Comparison of ENCODE assay signal across 1 cellular context in genomic region chr5:43514816-43515677, GRCh38.
TF ChIP-seq lines count a peak whose summit lies in the region.

Gene C5orf34, minus strand, starts transcription at chr5:43515148. Its CDS starts 5,809 bp downstream, at chr5:43509339.

TF ChIP-seq in GM12878, 131 proteins besides CTCF, POLR2A, EP300 and RAD21 (continued from another document and continues in another):
- TF ChIP-seq, protein P1, sequence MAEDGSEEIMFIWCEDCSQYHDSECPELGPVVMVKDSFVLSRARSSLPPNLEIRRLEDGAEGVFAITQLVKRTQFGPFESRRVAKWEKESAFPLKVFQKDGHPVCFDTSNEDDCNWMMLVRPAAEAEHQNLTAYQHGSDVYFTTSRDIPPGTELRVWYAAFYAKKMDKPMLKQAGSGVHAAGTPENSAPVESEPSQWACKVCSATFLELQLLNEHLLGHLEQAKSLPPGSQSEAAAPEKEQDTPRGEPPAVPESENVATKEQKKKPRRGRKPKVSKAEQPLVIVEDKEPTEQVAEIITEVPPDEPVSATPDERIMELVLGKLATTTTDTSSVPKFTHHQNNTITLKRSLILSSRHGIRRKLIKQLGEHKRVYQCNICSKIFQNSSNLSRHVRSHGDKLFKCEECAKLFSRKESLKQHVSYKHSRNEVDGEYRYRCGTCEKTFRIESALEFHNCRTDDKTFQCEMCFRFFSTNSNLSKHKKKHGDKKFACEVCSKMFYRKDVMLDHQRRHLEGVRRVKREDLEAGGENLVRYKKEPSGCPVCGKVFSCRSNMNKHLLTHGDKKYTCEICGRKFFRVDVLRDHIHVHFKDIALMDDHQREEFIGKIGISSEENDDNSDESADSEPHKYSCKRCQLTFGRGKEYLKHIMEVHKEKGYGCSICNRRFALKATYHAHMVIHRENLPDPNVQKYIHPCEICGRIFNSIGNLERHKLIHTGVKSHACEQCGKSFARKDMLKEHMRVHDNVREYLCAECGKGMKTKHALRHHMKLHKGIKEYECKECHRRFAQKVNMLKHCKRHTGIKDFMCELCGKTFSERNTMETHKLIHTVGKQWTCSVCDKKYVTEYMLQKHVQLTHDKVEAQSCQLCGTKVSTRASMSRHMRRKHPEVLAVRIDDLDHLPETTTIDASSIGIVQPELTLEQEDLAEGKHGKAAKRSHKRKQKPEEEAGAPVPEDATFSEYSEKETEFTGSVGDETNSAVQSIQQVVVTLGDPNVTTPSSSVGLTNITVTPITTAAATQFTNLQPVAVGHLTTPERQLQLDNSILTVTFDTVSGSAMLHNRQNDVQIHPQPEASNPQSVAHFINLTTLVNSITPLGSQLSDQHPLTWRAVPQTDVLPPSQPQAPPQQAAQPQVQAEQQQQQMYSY (CRISPR knock-in tag; IDR thresholded peaks at IDR 0.05), result no peak
- TF ChIP-seq SMARCA5 (IDR thresholded peaks at IDR 0.05), result no peak
- no peak for TF ChIP-seq TCF7 (IDR thresholded peaks at IDR 0.05; ENCODE audit: borderline replicate concordance)
- TF ChIP-seq EED (IDR thresholded peaks at IDR 0.05; ENCODE audit: low read depth), result peak; percentile 83
- TF ChIP-seq STAT1 (conservative IDR thresholded peaks at IDR 0.05), result no peak
- TF ChIP-seq EGR1 (IDR thresholded peaks at IDR 0.05; ENCODE audit: borderline replicate concordance in 1 of 2, low read depth in 2 of 2, low read length in 2 of 2), result no peak
- no peak for TF ChIP-seq CEBPB (IDR thresholded peaks at IDR 0.05; ENCODE audit: borderline replicate concordance in 1 of 2, low read depth in 2 of 2, low read length in 2 of 2)
- TF ChIP-seq RB1 (IDR thresholded peaks at IDR 0.05; ENCODE audit: borderline replicate concordance), result no peak
- TF ChIP-seq ZNF622 (IDR thresholded peaks at IDR 0.05), result no peak
- peak; percentile 42; the same call in 1 of the 2 replicates for TF ChIP-seq HCFC1 (IDR thresholded peaks at IDR 0.05; ENCODE audit: low read length)
- TF ChIP-seq SRF (IDR thresholded peaks at IDR 0.05; ENCODE audit: low read depth in 2 of 2, low read length in 2 of 2), result no peak
- TF ChIP-seq ELK1 (IDR thresholded peaks at IDR 0.05; ENCODE audit: low read depth, low read length), result no peak
- no peak for TF ChIP-seq NRF1 (conservative IDR thresholded peaks at IDR 0.05; ENCODE audit: low read depth, low read length)
- TF ChIP-seq BCL11A (IDR thresholded peaks at IDR 0.05; ENCODE audit: low read depth, low read length), result no peak
- TF ChIP-seq RELA (IDR thresholded peaks at IDR 0.05; ENCODE audit: borderline replicate concordance, partially characterized antibody), result peak; percentile 68
- no peak for TF ChIP-seq ESRRA (IDR thresholded peaks at IDR 0.05; ENCODE audit: low read length)
- TF ChIP-seq FOXM1 (IDR thresholded peaks at IDR 0.05; ENCODE audit: low read depth, low read length), result peak; percentile 54; the same call in 1 of the 2 replicates
- TF ChIP-seq BCLAF1 (IDR thresholded peaks at IDR 0.05), result no peak
- no peak for TF ChIP-seq LARP7 (IDR thresholded peaks at IDR 0.05)
- TF ChIP-seq IKZF2 (IDR thresholded peaks at IDR 0.05), result peak; percentile 75
- peak; percentile 89 for TF ChIP-seq CEBPZ (IDR thresholded peaks at IDR 0.05; ENCODE audit: low read depth, low read length)
- peak; percentile 49; the same call in 1 of the 2 replicates for TF ChIP-seq MTA2 (IDR thresholded peaks at IDR 0.05; ENCODE audit: low read depth)
- no peak for TF ChIP-seq FOS (IDR thresholded peaks at IDR 0.05; ENCODE audit: borderline replicate concordance, extremely low read depth, insufficient read length)
- no peak for TF ChIP-seq YBX1 (IDR thresholded peaks at IDR 0.05)
- TF ChIP-seq TCF12 (IDR thresholded peaks at IDR 0.05; ENCODE audit: low read depth, low read length), result 0 out of 2 replicates have a peak, but pooled peaks have one; percentile 41
- TF ChIP-seq ZSCAN29 (IDR thresholded peaks at IDR 0.05), result no peak
- no peak for TF ChIP-seq IRF4 (IDR thresholded peaks at IDR 0.05; ENCODE audit: low read depth, low read length)
- peak; percentile 28 for TF ChIP-seq SP1 (IDR thresholded peaks at IDR 0.05; ENCODE audit: low read depth, low read length)
- TF ChIP-seq, protein P2, sequence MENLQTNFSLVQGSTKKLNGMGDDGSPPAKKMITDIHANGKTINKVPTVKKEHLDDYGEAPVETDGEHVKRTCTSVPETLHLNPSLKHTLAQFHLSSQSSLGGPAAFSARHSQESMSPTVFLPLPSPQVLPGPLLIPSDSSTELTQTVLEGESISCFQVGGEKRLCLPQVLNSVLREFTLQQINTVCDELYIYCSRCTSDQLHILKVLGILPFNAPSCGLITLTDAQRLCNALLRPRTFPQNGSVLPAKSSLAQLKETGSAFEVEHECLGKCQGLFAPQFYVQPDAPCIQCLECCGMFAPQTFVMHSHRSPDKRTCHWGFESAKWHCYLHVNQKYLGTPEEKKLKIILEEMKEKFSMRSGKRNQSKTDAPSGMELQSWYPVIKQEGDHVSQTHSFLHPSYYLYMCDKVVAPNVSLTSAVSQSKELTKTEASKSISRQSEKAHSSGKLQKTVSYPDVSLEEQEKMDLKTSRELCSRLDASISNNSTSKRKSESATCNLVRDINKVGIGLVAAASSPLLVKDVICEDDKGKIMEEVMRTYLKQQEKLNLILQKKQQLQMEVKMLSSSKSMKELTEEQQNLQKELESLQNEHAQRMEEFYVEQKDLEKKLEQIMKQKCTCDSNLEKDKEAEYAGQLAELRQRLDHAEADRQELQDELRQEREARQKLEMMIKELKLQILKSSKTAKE (IDR thresholded peaks at IDR 0.05; ENCODE audit: low read depth, poor library complexity, severe bottlenecking), result peak; percentile 62
- TF ChIP-seq NFYA (IDR thresholded peaks at IDR 0.05; ENCODE audit: borderline replicate concordance, low read depth, low read length), result no peak
- no peak for TF ChIP-seq JUNB (IDR thresholded peaks at IDR 0.05)
- TF ChIP-seq POLR2AphosphoS2 (IDR thresholded peaks at IDR 0.05; ENCODE audit: low read depth, low read length), result peak; percentile 83
- no peak for TF ChIP-seq BMI1 (IDR thresholded peaks at IDR 0.05; ENCODE audit: borderline replicate concordance)
- peak; percentile 69 for TF ChIP-seq SMAD1 (IDR thresholded peaks at IDR 0.05; ENCODE audit: low read depth, partially characterized antibody)
- peak; percentile 63; the same call in 1 of the 3 replicates for TF ChIP-seq POU2F2 (IDR thresholded peaks at IDR 0.05; ENCODE audit: borderline replicate concordance, low read depth, low read length)
- no peak for TF ChIP-seq PAX5 (IDR thresholded peaks at IDR 0.05; ENCODE audit: borderline replicate concordance, low read depth, low read length)
- TF ChIP-seq SREBF1 (IDR thresholded peaks at IDR 0.05; ENCODE audit: low read length), result no peak
- TF ChIP-seq, protein P3, sequence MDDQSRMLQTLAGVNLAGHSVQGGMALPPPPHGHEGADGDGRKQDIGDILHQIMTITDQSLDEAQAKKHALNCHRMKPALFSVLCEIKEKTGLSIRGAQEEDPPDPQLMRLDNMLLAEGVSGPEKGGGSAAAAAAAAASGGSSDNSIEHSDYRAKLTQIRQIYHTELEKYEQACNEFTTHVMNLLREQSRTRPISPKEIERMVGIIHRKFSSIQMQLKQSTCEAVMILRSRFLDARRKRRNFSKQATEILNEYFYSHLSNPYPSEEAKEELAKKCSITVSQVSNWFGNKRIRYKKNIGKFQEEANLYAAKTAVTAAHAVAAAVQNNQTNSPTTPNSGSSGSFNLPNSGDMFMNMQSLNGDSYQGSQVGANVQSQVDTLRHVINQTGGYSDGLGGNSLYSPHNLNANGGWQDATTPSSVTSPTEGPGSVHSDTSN (IDR thresholded peaks at IDR 0.05; ENCODE audit: insufficient replicate concordance, low read depth, low read length), result no peak
- TF ChIP-seq, protein P4, sequence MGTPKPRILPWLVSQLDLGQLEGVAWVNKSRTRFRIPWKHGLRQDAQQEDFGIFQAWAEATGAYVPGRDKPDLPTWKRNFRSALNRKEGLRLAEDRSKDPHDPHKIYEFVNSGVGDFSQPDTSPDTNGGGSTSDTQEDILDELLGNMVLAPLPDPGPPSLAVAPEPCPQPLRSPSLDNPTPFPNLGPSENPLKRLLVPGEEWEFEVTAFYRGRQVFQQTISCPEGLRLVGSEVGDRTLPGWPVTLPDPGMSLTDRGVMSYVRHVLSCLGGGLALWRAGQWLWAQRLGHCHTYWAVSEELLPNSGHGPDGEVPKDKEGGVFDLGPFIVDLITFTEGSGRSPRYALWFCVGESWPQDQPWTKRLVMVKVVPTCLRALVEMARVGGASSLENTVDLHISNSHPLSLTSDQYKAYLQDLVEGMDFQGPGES (IDR thresholded peaks at IDR 0.05), result 0 out of 2 replicates have a peak, but pooled peaks have one; percentile 41
- peak; percentile 44 for TF ChIP-seq NFIC (IDR thresholded peaks at IDR 0.05; ENCODE audit: low read depth, low read length)
- TF ChIP-seq ZBTB4 (CRISPR knock-in tag; IDR thresholded peaks at IDR 0.05), result no peak
- no peak for TF ChIP-seq ZNF24 (IDR thresholded peaks at IDR 0.05)
- TF ChIP-seq TARDBP (IDR thresholded peaks at IDR 0.05; ENCODE audit: borderline replicate concordance), result no peak
- TF ChIP-seq, protein P5, sequence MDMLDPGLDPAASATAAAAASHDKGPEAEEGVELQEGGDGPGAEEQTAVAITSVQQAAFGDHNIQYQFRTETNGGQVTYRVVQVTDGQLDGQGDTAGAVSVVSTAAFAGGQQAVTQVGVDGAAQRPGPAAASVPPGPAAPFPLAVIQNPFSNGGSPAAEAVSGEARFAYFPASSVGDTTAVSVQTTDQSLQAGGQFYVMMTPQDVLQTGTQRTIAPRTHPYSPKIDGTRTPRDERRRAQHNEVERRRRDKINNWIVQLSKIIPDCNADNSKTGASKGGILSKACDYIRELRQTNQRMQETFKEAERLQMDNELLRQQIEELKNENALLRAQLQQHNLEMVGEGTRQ (IDR thresholded peaks at IDR 0.05; ENCODE audit: borderline replicate concordance, low read depth, low read length), result no peak
- no peak for TF ChIP-seq BRCA1 (IDR thresholded peaks at IDR 0.05; ENCODE audit: low read depth, low read length)
- TF ChIP-seq KLF5 (IDR thresholded peaks at IDR 0.05; ENCODE audit: partially characterized antibody), result peak; percentile 33
